Comparison of ENCODE assay signal across 1 cellular context in the genomic region with DNA sequence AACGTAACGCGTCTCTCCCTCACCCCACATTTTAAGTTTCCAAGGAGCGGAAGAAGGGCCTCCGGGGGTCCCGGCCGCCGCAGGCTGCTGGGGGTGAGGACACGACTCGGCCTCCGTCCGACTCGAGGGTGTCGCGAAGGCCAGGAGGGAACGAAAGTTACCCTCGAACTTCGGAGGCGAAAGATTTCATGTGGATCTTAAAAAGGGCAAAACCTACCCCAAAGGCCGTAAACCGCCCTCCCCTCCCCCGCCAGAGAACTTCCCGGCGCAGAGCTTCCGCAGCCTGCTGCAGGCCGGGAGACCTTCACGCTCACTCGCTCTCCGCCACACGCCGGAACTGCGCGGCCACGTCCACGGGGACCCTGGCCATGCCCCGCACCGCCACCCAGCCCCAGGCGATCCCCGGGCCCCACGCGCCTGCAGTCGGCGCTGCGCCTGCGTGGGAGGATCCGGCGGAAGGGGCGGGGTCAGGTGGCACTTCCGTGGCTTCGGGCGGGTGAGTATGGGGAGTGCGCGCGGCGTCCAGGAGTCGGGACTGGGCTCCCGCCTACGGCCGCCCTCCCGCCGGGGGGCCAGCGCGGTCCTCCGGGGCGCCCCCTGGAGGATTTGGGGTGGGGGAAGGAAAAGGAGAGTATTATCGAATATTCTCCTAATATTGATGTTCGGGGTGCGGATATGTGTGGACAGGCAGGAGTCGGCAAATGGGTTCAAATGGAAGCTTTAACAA.
TF ChIP-seq lines count a peak whose summit lies in the region.

A gene (plus strand): TSS at position 474 of the 727 bp plus-strand sequence. CDS start 19,755 bp downstream, outside the sequence.

TF ChIP-seq in K562, 482 proteins besides CTCF, POLR2A, EP300 and RAD21 (continued from another document and continues in another):
- TF ChIP-seq, protein P1, sequence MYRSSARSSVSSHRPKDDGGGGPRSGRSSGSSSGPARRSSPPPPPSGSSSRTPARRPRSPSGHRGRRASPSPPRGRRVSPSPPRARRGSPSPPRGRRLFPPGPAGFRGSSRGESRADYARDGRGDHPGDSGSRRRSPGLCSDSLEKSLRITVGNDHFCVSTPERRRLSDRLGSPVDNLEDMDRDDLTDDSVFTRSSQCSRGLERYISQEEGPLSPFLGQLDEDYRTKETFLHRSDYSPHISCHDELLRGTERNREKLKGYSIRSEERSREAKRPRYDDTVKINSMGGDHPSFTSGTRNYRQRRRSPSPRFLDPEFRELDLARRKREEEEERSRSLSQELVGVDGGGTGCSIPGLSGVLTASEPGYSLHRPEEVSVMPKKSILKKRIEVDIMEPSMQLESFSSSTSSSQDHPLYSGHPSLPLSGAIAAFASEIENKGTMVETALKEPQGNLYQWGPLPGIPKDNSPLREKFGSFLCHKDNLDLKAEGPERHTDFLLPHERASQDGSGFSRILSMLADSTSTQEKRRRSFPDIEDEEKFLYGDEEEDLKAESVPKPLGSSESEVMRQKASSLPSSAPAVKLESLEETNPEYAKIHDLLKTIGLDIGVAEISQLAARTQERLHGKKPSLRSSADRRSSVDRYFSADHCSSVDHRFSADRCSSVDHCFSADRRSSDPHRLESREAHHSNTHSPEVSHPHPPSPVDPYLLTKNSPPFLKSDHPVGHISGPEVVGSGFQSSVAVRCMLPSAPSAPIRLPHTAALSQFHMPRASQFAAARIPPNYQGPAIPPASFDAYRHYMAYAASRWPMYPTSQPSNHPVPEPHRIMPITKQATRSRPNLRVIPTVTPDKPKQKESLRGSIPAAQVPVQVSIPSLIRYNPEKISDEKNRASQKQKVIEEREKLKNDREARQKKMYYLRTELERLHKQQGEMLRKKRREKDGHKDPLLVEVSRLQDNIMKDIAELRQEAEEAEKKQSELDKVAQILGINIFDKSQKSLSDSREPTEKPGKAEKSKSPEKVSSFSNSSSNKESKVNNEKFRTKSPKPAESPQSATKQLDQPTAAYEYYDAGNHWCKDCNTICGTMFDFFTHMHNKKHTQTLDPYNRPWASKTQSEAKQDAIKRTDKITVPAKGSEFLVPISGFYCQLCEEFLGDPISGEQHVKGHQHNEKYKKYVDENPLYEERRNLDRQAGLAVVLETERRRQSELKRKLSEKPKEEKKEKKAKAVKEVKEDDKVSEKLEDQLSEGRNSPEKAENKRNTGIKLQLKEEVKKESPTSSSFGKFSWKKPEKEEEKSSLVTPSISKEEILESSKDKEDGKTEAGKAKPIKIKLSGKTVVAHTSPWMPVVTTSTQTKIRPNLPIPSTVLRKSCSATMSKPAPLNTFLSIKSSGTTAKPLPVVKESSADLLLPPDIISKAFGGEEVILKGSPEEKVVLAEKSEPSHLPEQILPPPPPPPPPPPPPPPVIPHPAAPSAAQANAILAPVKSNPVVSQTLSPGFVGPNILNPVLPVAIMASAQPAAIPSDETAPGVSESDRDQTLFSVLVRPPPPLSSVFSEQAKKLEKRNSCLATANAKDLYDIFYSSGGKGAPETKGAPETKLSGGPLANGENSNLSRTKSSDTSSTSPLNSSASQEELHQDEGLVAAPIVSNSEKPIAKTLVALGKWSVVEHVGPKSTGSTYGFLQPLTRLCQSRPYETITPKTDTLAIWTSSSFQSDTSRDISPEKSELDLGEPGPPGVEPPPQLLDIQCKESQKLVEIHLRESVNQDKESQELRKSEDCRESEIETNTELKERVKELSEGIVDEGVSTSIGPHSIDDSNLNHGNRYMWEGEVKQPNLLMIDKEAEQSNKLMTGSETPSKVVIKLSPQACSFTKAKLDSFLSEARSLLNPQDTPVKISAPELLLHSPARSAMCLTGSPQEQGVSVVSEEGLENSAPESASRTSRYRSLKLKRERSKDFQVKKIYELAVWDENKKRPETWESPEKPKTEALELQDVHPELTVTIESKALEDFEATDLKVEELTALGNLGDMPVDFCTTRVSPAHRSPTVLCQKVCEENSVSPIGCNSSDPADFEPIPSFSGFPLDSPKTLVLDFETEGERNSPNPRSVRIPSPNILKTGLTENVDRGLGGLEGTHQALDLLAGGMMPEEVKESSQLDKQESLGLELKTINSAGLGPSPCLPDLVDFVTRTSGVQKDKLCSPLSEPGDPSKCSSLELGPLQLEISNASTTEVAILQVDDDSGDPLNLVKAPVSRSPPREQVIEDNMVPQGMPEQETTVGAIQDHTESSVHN (IDR thresholded peaks at IDR 0.05; ENCODE audit: borderline replicate concordance in 1 of 2, low read depth in 1 of 2) = no peak
- TF ChIP-seq KHSRP (IDR thresholded peaks at IDR 0.05) (no peak), ZC3H11A (IDR thresholded peaks at IDR 0.05; ENCODE audit: low read depth, low read length) (no peak), ZNF140 (CRISPR knock-in tag; IDR thresholded peaks at IDR 0.05) (no peak), ZSCAN29 (IDR thresholded peaks at IDR 0.05) (no peak), ZNF707 (CRISPR knock-in tag; conservative IDR thresholded peaks at IDR 0.05) (no peak), GATAD2A (IDR thresholded peaks at IDR 0.05) (peak; percentile 95), ZNF778 (CRISPR knock-in tag; IDR thresholded peaks at IDR 0.05) (no peak), ZEB2 (IDR thresholded peaks at IDR 0.05) (0 out of 2 replicates have a peak, but pooled peaks have one; percentile 14), BRD9 (IDR thresholded peaks at IDR 0.05; ENCODE audit: low read depth, partially characterized antibody) (no peak), SNRNP70 (optimal IDR thresholded peaks at IDR 0.05; ENCODE audit: low read depth, low read length) (no peak), NFE2 (IDR thresholded peaks at IDR 0.05; ENCODE audit: low read depth) (no peak), PML (IDR thresholded peaks at IDR 0.05; ENCODE audit: low read length) (peak; percentile 91), MECOM (CRISPR knock-in tag; IDR thresholded peaks at IDR 0.05) (no peak), ZNF253 (CRISPR knock-in tag; conservative IDR thresholded peaks at IDR 0.05) (no peak), RCOR1 (IDR thresholded peaks at IDR 0.05; ENCODE audit: borderline replicate concordance in 1 of 2, low read depth in 2 of 2, low read length in 2 of 2) (0 out of 4 replicates have a peak, but pooled peaks of 1 of the 2 experiments have one; percentile 34), NR2C1 (IDR thresholded peaks at IDR 0.05) (no peak), NR2C1 (tag; IDR thresholded peaks at IDR 0.05) (no peak), MAZ (CRISPR knock-in tag; conservative IDR thresholded peaks at IDR 0.05 in 1 of 2, IDR thresholded peaks at IDR 0.05 in 1 of 2) (peak; percentile 89 to 95), BMI1 (IDR thresholded peaks at IDR 0.05; ENCODE audit: low read length) (no peak), SLC30A9 (CRISPR knock-in tag; IDR thresholded peaks at IDR 0.05) (no peak), KDM2B (CRISPR knock-in tag; IDR thresholded peaks at IDR 0.05) (no peak), NFXL1 (CRISPR knock-in tag; IDR thresholded peaks at IDR 0.05) (no peak), CC2D1A (IDR thresholded peaks at IDR 0.05) (0 out of 2 replicates have a peak, but pooled peaks have one; percentile 13), ASH1L (IDR thresholded peaks at IDR 0.05; ENCODE audit: borderline replicate concordance, low read depth, partially characterized antibody) (no peak), EZH2 (IDR thresholded peaks at IDR 0.05; ENCODE audit: borderline replicate concordance, low read depth, low read length) (no peak), TEAD4 (IDR thresholded peaks at IDR 0.05; ENCODE audit: low read length) (no peak; the same call in 1 of the 2 replicates), TEAD4 (CRISPR knock-in tag; IDR thresholded peaks at IDR 0.05; ENCODE audit: borderline replicate concordance) (no peak), ZNF785 (CRISPR knock-in tag; IDR thresholded peaks at IDR 0.05) (no peak), TAF9B (IDR thresholded peaks at IDR 0.05; ENCODE audit: partially characterized antibody) (peak; percentile 57), ZNF586 (CRISPR knock-in tag; conservative IDR thresholded peaks at IDR 0.05) (no peak), SMARCA5 (IDR thresholded peaks at IDR 0.05) (no peak)
- TF ChIP-seq, protein P2, sequence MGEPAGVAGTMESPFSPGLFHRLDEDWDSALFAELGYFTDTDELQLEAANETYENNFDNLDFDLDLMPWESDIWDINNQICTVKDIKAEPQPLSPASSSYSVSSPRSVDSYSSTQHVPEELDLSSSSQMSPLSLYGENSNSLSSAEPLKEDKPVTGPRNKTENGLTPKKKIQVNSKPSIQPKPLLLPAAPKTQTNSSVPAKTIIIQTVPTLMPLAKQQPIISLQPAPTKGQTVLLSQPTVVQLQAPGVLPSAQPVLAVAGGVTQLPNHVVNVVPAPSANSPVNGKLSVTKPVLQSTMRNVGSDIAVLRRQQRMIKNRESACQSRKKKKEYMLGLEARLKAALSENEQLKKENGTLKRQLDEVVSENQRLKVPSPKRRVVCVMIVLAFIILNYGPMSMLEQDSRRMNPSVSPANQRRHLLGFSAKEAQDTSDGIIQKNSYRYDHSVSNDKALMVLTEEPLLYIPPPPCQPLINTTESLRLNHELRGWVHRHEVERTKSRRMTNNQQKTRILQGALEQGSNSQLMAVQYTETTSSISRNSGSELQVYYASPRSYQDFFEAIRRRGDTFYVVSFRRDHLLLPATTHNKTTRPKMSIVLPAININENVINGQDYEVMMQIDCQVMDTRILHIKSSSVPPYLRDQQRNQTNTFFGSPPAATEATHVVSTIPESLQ (CRISPR knock-in tag; IDR thresholded peaks at IDR 0.05) = no peak
- TF ChIP-seq, protein P3, sequence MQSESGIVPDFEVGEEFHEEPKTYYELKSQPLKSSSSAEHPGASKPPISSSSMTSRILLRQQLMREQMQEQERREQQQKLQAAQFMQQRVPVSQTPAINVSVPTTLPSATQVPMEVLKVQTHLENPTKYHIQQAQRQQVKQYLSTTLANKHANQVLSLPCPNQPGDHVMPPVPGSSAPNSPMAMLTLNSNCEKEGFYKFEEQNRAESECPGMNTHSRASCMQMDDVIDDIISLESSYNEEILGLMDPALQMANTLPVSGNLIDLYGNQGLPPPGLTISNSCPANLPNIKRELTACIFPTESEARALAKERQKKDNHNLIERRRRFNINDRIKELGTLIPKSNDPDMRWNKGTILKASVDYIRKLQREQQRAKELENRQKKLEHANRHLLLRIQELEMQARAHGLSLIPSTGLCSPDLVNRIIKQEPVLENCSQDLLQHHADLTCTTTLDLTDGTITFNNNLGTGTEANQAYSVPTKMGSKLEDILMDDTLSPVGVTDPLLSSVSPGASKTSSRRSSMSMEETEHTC (IDR thresholded peaks at IDR 0.05) = no peak
- TF ChIP-seq, protein P4, sequence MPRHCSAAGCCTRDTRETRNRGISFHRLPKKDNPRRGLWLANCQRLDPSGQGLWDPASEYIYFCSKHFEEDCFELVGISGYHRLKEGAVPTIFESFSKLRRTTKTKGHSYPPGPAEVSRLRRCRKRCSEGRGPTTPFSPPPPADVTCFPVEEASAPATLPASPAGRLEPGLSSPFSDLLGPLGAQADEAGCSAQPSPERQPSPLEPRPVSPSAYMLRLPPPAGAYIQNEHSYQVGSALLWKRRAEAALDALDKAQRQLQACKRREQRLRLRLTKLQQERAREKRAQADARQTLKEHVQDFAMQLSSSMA (CRISPR knock-in tag; IDR thresholded peaks at IDR 0.05) = no peak
- TF ChIP-seq, protein P5, sequence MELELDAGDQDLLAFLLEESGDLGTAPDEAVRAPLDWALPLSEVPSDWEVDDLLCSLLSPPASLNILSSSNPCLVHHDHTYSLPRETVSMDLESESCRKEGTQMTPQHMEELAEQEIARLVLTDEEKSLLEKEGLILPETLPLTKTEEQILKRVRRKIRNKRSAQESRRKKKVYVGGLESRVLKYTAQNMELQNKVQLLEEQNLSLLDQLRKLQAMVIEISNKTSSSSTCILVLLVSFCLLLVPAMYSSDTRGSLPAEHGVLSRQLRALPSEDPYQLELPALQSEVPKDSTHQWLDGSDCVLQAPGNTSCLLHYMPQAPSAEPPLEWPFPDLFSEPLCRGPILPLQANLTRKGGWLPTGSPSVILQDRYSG (tag; conservative IDR thresholded peaks at IDR 0.05; ENCODE audit: low read depth) = 0 out of 2 replicates have a peak, but pooled peaks have one; percentile 34
- TF ChIP-seq, protein P6, sequence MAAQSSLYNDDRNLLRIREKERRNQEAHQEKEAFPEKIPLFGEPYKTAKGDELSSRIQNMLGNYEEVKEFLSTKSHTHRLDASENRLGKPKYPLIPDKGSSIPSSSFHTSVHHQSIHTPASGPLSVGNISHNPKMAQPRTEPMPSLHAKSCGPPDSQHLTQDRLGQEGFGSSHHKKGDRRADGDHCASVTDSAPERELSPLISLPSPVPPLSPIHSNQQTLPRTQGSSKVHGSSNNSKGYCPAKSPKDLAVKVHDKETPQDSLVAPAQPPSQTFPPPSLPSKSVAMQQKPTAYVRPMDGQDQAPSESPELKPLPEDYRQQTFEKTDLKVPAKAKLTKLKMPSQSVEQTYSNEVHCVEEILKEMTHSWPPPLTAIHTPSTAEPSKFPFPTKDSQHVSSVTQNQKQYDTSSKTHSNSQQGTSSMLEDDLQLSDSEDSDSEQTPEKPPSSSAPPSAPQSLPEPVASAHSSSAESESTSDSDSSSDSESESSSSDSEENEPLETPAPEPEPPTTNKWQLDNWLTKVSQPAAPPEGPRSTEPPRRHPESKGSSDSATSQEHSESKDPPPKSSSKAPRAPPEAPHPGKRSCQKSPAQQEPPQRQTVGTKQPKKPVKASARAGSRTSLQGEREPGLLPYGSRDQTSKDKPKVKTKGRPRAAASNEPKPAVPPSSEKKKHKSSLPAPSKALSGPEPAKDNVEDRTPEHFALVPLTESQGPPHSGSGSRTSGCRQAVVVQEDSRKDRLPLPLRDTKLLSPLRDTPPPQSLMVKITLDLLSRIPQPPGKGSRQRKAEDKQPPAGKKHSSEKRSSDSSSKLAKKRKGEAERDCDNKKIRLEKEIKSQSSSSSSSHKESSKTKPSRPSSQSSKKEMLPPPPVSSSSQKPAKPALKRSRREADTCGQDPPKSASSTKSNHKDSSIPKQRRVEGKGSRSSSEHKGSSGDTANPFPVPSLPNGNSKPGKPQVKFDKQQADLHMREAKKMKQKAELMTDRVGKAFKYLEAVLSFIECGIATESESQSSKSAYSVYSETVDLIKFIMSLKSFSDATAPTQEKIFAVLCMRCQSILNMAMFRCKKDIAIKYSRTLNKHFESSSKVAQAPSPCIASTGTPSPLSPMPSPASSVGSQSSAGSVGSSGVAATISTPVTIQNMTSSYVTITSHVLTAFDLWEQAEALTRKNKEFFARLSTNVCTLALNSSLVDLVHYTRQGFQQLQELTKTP (IDR thresholded peaks at IDR 0.05; ENCODE audit: low read depth in 1 of 2, partially characterized antibody in 2 of 2) = no peak
- TF ChIP-seq, protein P7, sequence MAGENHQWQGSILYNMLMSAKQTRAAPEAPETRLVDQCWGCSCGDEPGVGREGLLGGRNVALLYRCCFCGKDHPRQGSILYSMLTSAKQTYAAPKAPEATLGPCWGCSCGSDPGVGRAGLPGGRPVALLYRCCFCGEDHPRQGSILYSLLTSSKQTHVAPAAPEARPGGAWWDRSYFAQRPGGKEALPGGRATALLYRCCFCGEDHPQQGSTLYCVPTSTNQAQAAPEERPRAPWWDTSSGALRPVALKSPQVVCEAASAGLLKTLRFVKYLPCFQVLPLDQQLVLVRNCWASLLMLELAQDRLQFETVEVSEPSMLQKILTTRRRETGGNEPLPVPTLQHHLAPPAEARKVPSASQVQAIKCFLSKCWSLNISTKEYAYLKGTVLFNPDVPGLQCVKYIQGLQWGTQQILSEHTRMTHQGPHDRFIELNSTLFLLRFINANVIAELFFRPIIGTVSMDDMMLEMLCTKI (IDR thresholded peaks at IDR 0.05; ENCODE audit: partially characterized antibody) = no peak
